1 cellular context compared by ENCODE assay signal in genomic region chr7:154690411-154690810, GRCh38.
TF ChIP-seq lines count a peak whose summit lies in the region.

No MANE protein-coding gene starts in this region.

TF ChIP-seq in K562, 482 proteins besides CTCF, POLR2A, EP300 and RAD21:
- TF ChIP-seq VEZF1 (CRISPR knock-in tag; IDR thresholded peaks at IDR 0.05): peak; percentile 37; the same call in 1 of the 2 replicates
- 0 out of 4 replicates have a peak, but pooled peaks of 1 of the 2 experiments have one; percentile 28 for TF ChIP-seq KDM1A (IDR thresholded peaks at IDR 0.05)
- TF ChIP-seq DEAF1 (CRISPR knock-in tag; IDR thresholded peaks at IDR 0.05): 0 out of 2 replicates have a peak, but pooled peaks have one; percentile 5
- TF ChIP-seq CTBP1 (IDR thresholded peaks at IDR 0.05; ENCODE audit: borderline replicate concordance): 0 out of 2 replicates have a peak, but pooled peaks have one; percentile 14
- TF ChIP-seq ZNF224 (CRISPR knock-in tag; IDR thresholded peaks at IDR 0.05): no peak
